In the genomic region with DNA sequence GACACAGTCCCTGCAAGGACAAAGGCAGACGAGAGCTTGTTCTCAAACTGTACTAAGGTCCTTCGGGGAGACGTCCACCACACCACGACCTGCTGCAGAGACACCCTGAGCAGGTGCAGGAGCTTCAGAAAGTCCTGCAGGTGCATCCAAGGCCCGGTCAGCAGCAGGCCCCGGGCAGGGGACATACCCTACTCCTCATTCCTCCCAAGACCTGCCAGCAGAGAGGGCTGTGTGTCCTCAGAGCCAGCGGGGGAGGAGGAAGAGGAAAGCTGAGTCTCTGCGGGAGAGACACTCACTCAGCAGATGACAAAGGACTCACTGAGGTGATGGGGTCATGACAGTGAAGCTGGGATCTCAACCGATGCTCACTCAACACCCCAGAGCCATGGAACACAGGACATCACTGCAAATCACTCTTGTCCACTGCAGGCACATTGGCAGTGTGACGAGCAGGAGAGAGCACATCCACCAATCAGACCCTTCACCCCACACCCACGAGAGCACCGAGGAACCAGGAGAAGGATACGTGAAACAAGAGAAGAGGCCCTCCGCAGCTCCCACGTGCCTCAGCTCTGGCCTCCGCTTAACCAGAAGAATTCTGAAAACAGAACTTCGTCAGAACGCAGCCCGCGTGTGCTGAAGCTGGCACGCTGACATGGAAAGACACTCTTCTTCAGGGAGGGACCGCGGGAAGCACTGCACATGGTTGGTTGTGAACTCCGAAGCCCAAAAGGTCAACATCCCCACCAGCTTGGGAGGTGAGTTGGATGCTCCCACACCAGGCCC, we compare ENCODE assay signal across 16 cellular contexts. TPM values are rescaled to one million over a fixed set of nuclear protein-coding genes. Genes with fewer than 3 reads are reported as not detected.
DNase-seq lines count a peak whose midpoint lies in the region; ATAC-seq and TF ChIP-seq lines count a peak whose summit lies in the region.
"Had no signal": no experiment of that assay in that cellular context is flagged by ENCODE, and none has a peak within 500 bp of the region (broad histone marks: within the 10 kb centered on the region; RNA-seq: fewer than 3 reads in every experiment).

No MANE protein-coding gene starts in this region.

- H3K36me3 ChIP-seq in BE2C (peaks cover 18% of the 10 kb centered on the region), GM23338 (ENCODE audit: insufficient read depth) (no peaks in the 10 kb centered on the region)

- intact Hi-C loops in posterior vena cava (cut with DNase I), result loop anchor here (10.0 kb wide), 2 partner anchors 247 to 493 kb away; no protein-coding TSS in a partner anchor

- peak; percentile 1 for DNase-seq in BE2C
- no peak for DNase-seq in GM23338 (ENCODE audit: low spot score)
- peak; percentile 94 for DNase-seq in left kidney (ENCODE audit: low read depth, low spot score)
- DNase-seq in posterior vena cava (ENCODE audit: low spot score), result peak; percentile 60
- no peak for DNase-seq in amniotic stem cell (lab: John Stamatoyannopoulos, UW)
- DNase-seq in NAMALWA (ENCODE audit: low spot score), result no peak
- DNase-seq in HCEC 1CT, result no peak
- DNase-seq: CD8-positive, alpha-beta T cell; GF-D8; NCI-H1092 treated with DMSO at 0.1 percent for 48 hours; NCI-H1694; NCI-H446; NCI-H748 treated with DMSO at 0.1 percent for 48 hours; PC-9 had no signal

- H4K20me1 ChIP-seq in GM23338 (replicated peaks; ENCODE audit: insufficient read depth), result peaks cover 29% of the 10 kb centered on the region; the same call in 1 of the 2 replicates

- TF ChIP-seq CTCF in BE2C (IDR thresholded peaks at IDR 0.05; ENCODE audit: low read depth, low read length) (no peak), GM23338 (conservative IDR thresholded peaks at IDR 0.05; ENCODE audit: low read depth in 2 of 2) (no peak)

- H3K79me2 ChIP-seq in GM23338 (replicated peaks; ENCODE audit: insufficient read depth), result peaks cover 96% of the 10 kb centered on the region

- H3K36me3 Mint-ChIP-seq in GM23338 (ENCODE audit: low read depth), result peaks cover 16% of the 10 kb centered on the region

- ATAC-seq in GM23338, result peak; percentile 15
- ATAC-seq: CD8-positive, alpha-beta T cell had no signal

- H3K9me3 Mint-ChIP-seq in GM23338, result no peaks in the 10 kb centered on the region; the same call in 2 of the 3 replicates
- H3K9me3 Mint-ChIP-seq: CD8-positive, alpha-beta T cell had no signal

- H3K4me2 ChIP-seq in GM23338, result no peak overlapping the region
- H3K4me2 ChIP-seq: KMS-11, PC-9 had no signal

- H3K9me3 ChIP-seq in BE2C, result no peaks in the 10 kb centered on the region

- no peak overlapping the region for H3K27ac Mint-ChIP-seq in GM23338
- H3K27ac Mint-ChIP-seq: B cell; CD8-positive, alpha-beta T cell had no signal

- H3K27me3 Mint-ChIP-seq in GM23338 (ENCODE audit: insufficient read depth, low read depth, poor library complexity), result peaks cover 2% of the 10 kb centered on the region
- H3K27me3 Mint-ChIP-seq: B cell had no signal

- H2AFZ ChIP-seq in GM23338, result no peak overlapping the region
- H2AFZ ChIP-seq: PC-9 had no signal

- H3K4me1 ChIP-seq in BE2C, result peaks cover 2% of the 10 kb centered on the region; the same call in 1 of the 2 replicates
- H3K4me1 ChIP-seq in GM23338 (ENCODE audit: insufficient read depth), result no peaks in the 10 kb centered on the region

- no peaks in the 10 kb centered on the region for H3F3A ChIP-seq in GM23338 (replicated peaks; ENCODE audit: low read depth)

- no peaks in the 10 kb centered on the region for H3K27me3 ChIP-seq in BE2C
- no peaks in the 10 kb centered on the region for H3K27me3 ChIP-seq in GM23338 (ENCODE audit: insufficient read depth)

- peaks cover 23% of the 10 kb centered on the region for H3K4me1 Mint-ChIP-seq in GM23338
- H3K4me1 Mint-ChIP-seq: B cell had no signal

- H3K27ac ChIP-seq in GM23338 (ENCODE audit: low read depth), result no peak overlapping the region
- H3K27ac ChIP-seq: KMS-11, PC-9 had no signal

- H3K4me3 Mint-ChIP-seq in GM23338, result no peak overlapping the region
- H3K4me3 Mint-ChIP-seq: B cell; CD8-positive, alpha-beta T cell had no signal

- H3K4me3 ChIP-seq in BE2C (ENCODE audit: low read depth, low read length) (no peak overlapping the region), GM23338 (no peak overlapping the region)
- H3K4me3 ChIP-seq: PC-9 had no signal

- H3K9me2 ChIP-seq in GM23338 (ENCODE audit: insufficient read depth), result no peaks in the 10 kb centered on the region

TF ChIP-seq in GM23338, 12 proteins besides CTCF, POLR2A, EP300 and RAD21 (continues in another document):
- TF ChIP-seq ZNF114 (CRISPR knock-in tag; IDR thresholded peaks at IDR 0.05) (no peak), REST (IDR thresholded peaks at IDR 0.05; ENCODE audit: unreplicated experiment) (no peak), EZH2 (IDR thresholded peaks at IDR 0.05; ENCODE audit: low read depth, unreplicated experiment) (no peak), POLR2AphosphoS5 (IDR thresholded peaks at IDR 0.05; ENCODE audit: low read depth) (no peak), STAT1 (IDR thresholded peaks at IDR 0.05; ENCODE audit: unreplicated experiment) (no peak), CREB1 (CRISPR knock-in tag; IDR thresholded peaks at IDR 0.05; ENCODE audit: low read depth) (no peak), NANOG (IDR thresholded peaks at IDR 0.05; ENCODE audit: borderline replicate concordance) (no peak), ZNF331 (CRISPR knock-in tag; IDR thresholded peaks at IDR 0.05; ENCODE audit: low read depth) (no peak), EZH2phosphoT487 (IDR thresholded peaks at IDR 0.05; ENCODE audit: unreplicated experiment) (no peak), ETS1 (IDR thresholded peaks at IDR 0.05) (no peak), JUNB (IDR thresholded peaks at IDR 0.05; ENCODE audit: unreplicated experiment) (no peak)

RNA-seq across cellular contexts. Expression of gene HDAC4, which starts 9.3 kb away (rescaled TPM):
- polyA plus RNA-seq in BE2C (2012; ENCODE audit: insufficient read depth, insufficient read length, low read depth), result 9.3 TPM
- total RNA-seq in GM23338 (2014; rRNA removed; shearing (Covaris generic)), result 41.8 and 46.2 TPM in 2 replicates
- polyA plus RNA-seq in GM23338 (2016; fragmentation: Nextera tagmentation; extraction: Ambion mirVana), result 6.6 and 8.1 TPM in 2 replicates
- 10 to 100 TPM; 47.6 to 66.9 TPM for total RNA-seq in posterior vena cava

Comparison
In these comparisons a context has a peak if more than half of its experiments do, and no peak if none do; other contexts are left out.
1. DNase-seq: peak in BE2C (single experiment), left kidney (single experiment) and posterior vena cava (single experiment); none in GM23338 (single experiment), amniotic stem cell (single experiment), NAMALWA (single experiment) and HCEC 1CT (single experiment).